14 cellular contexts compared by ENCODE assay signal in genomic region chr11:68256331-68256741, GRCh38. TPM values are rescaled to one million over a fixed set of nuclear protein-coding genes. Genes with fewer than 3 reads are reported as not detected.
A peak's percentile ranks its signal among the peaks of the same experiment; 100 is the strongest.
DNase-seq lines count a peak whose midpoint lies in the region; ATAC-seq, FAIRE-seq and TF ChIP-seq lines count a peak whose summit lies in the region.
"Had no signal": no experiment of that assay in that cellular context is flagged by ENCODE, and none has a peak within 500 bp of the region (broad histone marks: within the 10 kb centered on the region; RNA-seq: fewer than 3 reads in every experiment).

No MANE protein-coding gene starts in this region.

- in situ Hi-C loops in ACHN (cut with HindIII; ENCODE audit: low pct_ligation_motif_present, low pct_unique_long_range_greater_than_20kb, low sequenced_read_pairs), result no loop called here

- TF ChIP-seq CTCF in HEK293 (tag by site-specific recombination; IDR thresholded peaks at IDR 0.05), result no peak
- TF ChIP-seq CTCF in neural crest cell (conservative IDR thresholded peaks at IDR 0.05), result no peak

- peak overlapping the region; percentile 59 for H3K27ac Mint-ChIP-seq in neural crest cell (ENCODE audit: unreplicated experiment)
- H3K27ac Mint-ChIP-seq: activated CD4-positive, alpha-beta T cell treated with anti-CD3 and anti-CD28 coated beads for 36 hours; B cell; naive thymus-derived CD4-positive, alpha-beta T cell; T-cell had no signal

- peaks cover 10% of the 10 kb centered on the region for H3K4me1 Mint-ChIP-seq in neural crest cell

- H3K27me3 Mint-ChIP-seq in neural crest cell (ENCODE audit: low read depth), result peaks cover 3% of the 10 kb centered on the region
- H3K27me3 Mint-ChIP-seq: activated CD4-positive, alpha-beta T cell treated with anti-CD3 and anti-CD28 coated beads for 36 hours; B cell had no signal

- no peaks in the 10 kb centered on the region for H3K4me1 ChIP-seq in HEK293 (ENCODE audit: control insufficient read depth, insufficient read depth, low read length)

- no peaks in the 10 kb centered on the region for H3K9me3 Mint-ChIP-seq in neural crest cell
- H3K9me3 Mint-ChIP-seq: T-cell had no signal

- DNase-seq in ACHN (peak; percentile 23), fibroblast of gingiva (ENCODE audit: low read depth) (peak; percentile 24), neural crest cell (ENCODE audit: low read depth, low spot score) (no peak), frontal cortex (ENCODE audit: low spot score in 2 of 2) (no peak), ecto neural progenitor cell (ENCODE audit: low spot score) (no peak)
- DNase-seq: activated CD4-positive, alpha-beta T cell treated with anti-CD3 and anti-CD28 coated beads for 36 hours; naive thymus-derived CD4-positive, alpha-beta T cell; T-cell had no signal

- H3K4me3 ChIP-seq in HEK293 (ENCODE audit: low read depth, low read length), result no peak overlapping the region

- ATAC-seq in HG03159 (IDR thresholded peaks at IDR 0.05; ENCODE audit: unreplicated experiment), result no peak
- no peak for ATAC-seq in HG03439 (IDR thresholded peaks at IDR 0.05; ENCODE audit: unreplicated experiment)
- ATAC-seq: activated CD4-positive, alpha-beta T cell treated with anti-CD3 and anti-CD28 coated beads for 36 hours; naive thymus-derived CD4-positive, alpha-beta T cell had no signal

- H3K36me3 Mint-ChIP-seq in neural crest cell (ENCODE audit: low read depth), result peaks cover 6% of the 10 kb centered on the region
- H3K36me3 Mint-ChIP-seq: naive thymus-derived CD4-positive, alpha-beta T cell; T-cell had no signal

- H3K4me3 Mint-ChIP-seq in neural crest cell, result no peak overlapping the region
- H3K4me3 Mint-ChIP-seq: activated CD4-positive, alpha-beta T cell treated with anti-CD3 and anti-CD28 coated beads for 36 hours; B cell; naive thymus-derived CD4-positive, alpha-beta T cell; T-cell had no signal

- no peak overlapping the region for H3K27ac ChIP-seq in HEK293 (ENCODE audit: extremely low read depth, low read depth, low read length)

- FAIRE-seq in frontal cortex (lab: Jason Lieb, UNC), result no peak
- FAIRE-seq: G401.6, islet of Langerhans had no signal

- H3K36me3 ChIP-seq in HEK293 (ENCODE audit: control insufficient read depth in 2 of 2, insufficient read depth in 1 of 2, low read length in 2 of 2), result peaks cover 0 to 13% of the 10 kb centered on the region in 2 experiments; a peak in 1 of 3 replicates

- CTCF ChIA-PET in HEK293 (lab: Yijun Ruan, JAX), result interaction anchor here (1.1 to 6.3 kb wide), 5 partner anchors 9 to 185 kb away, joined by 4 to 122 read pairs (median 8); no protein-coding TSS in a partner anchor

- POLR2A ChIA-PET in HEK293 (lab: Yijun Ruan, JAX), result no interaction called here

- H3K9me3 ChIP-seq in HEK293 (ENCODE audit: control insufficient read depth, insufficient read depth, low read depth, low read length), result no peaks in the 10 kb centered on the region

TF ChIP-seq in HEK293, 187 proteins besides CTCF, POLR2A, EP300 and RAD21:
- TF ChIP-seq TRIM28 (IDR thresholded peaks at IDR 0.05; ENCODE audit: borderline replicate concordance, low read length), result peak; percentile 38; the same call in 1 of the 2 replicates
- TF ChIP-seq GLIS1 (tag by site-specific recombination; IDR thresholded peaks at IDR 0.05), result peak; percentile 75
- 0 out of 2 replicates have a peak, but pooled peaks have one; percentile 12 for TF ChIP-seq ZIC2 (tag by site-specific recombination; IDR thresholded peaks at IDR 0.05)
- TF ChIP-seq WT1 (tag by site-specific recombination; IDR thresholded peaks at IDR 0.05), result peak; percentile 85
- TF ChIP-seq ZNF350 (tag by site-specific recombination; IDR thresholded peaks at IDR 0.05), result no peak
TF ChIP-seq in HEK293: peak in this region for 4.

RNA-seq across cellular contexts. Expression of gene C11orf24, which starts 15.4 kb away (rescaled TPM):
- 54.2 and 54.5 TPM in 2 replicates for total RNA-seq in neural crest cell
- total RNA-seq in frontal cortex, result 5.7 TPM

RNA-seq across cellular contexts. Expression of gene KMT5B, which starts 43.2 kb away (rescaled TPM):
- 42.7 and 43.7 TPM in 2 replicates for total RNA-seq in neural crest cell
- 116 TPM for total RNA-seq in frontal cortex

RNA-seq across cellular contexts. Expression of gene LRP5, which starts 56.1 kb away (rescaled TPM):
- 43.4 and 44.3 TPM in 2 replicates for total RNA-seq in neural crest cell
- total RNA-seq in frontal cortex, result 10.2 TPM

Comparison
In these comparisons a context has a peak if more than half of its experiments do, and no peak if none do; other contexts are left out.
1. DNase-seq: peak in ACHN (single experiment) and fibroblast of gingiva (single experiment); none in neural crest cell (single experiment), frontal cortex (0 of 2) and ecto neural progenitor cell (single experiment).